1 cellular context compared by ENCODE assay signal in the genomic region with DNA sequence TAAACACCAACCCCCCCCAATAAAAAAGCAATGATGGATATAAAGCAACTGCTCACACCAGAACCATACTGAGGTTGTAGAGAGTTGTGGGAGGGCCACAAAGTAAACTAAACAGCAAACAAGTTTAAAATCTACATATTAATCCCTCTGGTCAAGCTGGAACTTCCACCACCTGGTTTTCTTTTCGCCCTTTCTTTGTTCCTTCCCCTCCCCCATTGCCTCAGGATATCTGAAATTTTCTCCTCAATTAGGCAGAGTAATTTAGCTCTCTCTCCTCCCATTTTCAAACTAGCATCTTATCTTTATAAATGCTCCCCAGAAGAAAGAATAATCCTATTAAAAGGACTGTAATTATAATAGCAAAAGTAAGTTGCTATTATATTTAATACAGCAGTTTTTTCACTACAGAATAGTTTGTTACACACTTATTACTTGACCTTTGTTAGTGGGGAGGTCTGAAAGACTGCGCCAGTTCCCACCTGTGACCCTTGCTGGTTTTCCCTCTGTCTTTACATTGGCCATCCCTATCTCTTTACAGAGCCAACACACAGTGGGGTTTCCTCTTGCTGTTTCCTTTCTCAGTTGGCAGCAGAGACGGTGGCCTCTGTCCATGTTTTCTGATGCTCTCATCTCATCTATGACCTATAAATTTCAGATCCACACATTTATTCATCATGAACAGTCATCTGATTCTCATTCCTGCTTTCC.
TF ChIP-seq lines count a peak whose summit lies in the region.

No MANE protein-coding gene starts in this region.

TF ChIP-seq in GM23338, 12 proteins besides CTCF, POLR2A, EP300 and RAD21 (continued from another document):
- TF ChIP-seq, protein P1, sequence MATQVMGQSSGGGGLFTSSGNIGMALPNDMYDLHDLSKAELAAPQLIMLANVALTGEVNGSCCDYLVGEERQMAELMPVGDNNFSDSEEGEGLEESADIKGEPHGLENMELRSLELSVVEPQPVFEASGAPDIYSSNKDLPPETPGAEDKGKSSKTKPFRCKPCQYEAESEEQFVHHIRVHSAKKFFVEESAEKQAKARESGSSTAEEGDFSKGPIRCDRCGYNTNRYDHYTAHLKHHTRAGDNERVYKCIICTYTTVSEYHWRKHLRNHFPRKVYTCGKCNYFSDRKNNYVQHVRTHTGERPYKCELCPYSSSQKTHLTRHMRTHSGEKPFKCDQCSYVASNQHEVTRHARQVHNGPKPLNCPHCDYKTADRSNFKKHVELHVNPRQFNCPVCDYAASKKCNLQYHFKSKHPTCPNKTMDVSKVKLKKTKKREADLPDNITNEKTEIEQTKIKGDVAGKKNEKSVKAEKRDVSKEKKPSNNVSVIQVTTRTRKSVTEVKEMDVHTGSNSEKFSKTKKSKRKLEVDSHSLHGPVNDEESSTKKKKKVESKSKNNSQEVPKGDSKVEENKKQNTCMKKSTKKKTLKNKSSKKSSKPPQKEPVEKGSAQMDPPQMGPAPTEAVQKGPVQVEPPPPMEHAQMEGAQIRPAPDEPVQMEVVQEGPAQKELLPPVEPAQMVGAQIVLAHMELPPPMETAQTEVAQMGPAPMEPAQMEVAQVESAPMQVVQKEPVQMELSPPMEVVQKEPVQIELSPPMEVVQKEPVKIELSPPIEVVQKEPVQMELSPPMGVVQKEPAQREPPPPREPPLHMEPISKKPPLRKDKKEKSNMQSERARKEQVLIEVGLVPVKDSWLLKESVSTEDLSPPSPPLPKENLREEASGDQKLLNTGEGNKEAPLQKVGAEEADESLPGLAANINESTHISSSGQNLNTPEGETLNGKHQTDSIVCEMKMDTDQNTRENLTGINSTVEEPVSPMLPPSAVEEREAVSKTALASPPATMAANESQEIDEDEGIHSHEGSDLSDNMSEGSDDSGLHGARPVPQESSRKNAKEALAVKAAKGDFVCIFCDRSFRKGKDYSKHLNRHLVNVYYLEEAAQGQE (IDR thresholded peaks at IDR 0.05; ENCODE audit: unreplicated experiment): no peak
- no peak for TF ChIP-seq ZNF462 (CRISPR knock-in tag; IDR thresholded peaks at IDR 0.05)
- TF ChIP-seq POLR2AphosphoS5 (IDR thresholded peaks at IDR 0.05; ENCODE audit: low read depth): no peak
- TF ChIP-seq ETS1 (IDR thresholded peaks at IDR 0.05): no peak
- no peak for TF ChIP-seq JUNB (IDR thresholded peaks at IDR 0.05; ENCODE audit: unreplicated experiment)
- no peak for TF ChIP-seq STAT1 (IDR thresholded peaks at IDR 0.05; ENCODE audit: unreplicated experiment)
- no peak for TF ChIP-seq EZH2 (IDR thresholded peaks at IDR 0.05; ENCODE audit: low read depth, unreplicated experiment)
- TF ChIP-seq EZH2phosphoT487 (IDR thresholded peaks at IDR 0.05; ENCODE audit: unreplicated experiment): no peak
- no peak for TF ChIP-seq CREB1 (CRISPR knock-in tag; IDR thresholded peaks at IDR 0.05; ENCODE audit: low read depth)
- no peak for TF ChIP-seq ZNF114 (CRISPR knock-in tag; IDR thresholded peaks at IDR 0.05)
- no peak for TF ChIP-seq ZNF331 (CRISPR knock-in tag; IDR thresholded peaks at IDR 0.05; ENCODE audit: low read depth)
